Comparison of ENCODE assay signal across 8 cellular contexts in genomic region chr12:93677195-93678064, GRCh38. TPM values are rescaled to one million over a fixed set of nuclear protein-coding genes. Genes with fewer than 3 reads are reported as not detected.
DNase-seq lines count a peak whose midpoint lies in the region; ATAC-seq, FAIRE-seq and TF ChIP-seq lines count a peak whose summit lies in the region.

Gene CRADD (plus strand): TSS chr12:93677375.

- peak; percentile 92 for ATAC-seq in HG03457 (IDR thresholded peaks at IDR 0.05; ENCODE audit: unreplicated experiment)

- H3K27me3 ChIP-seq in BE2C, result no peaks in the 10 kb centered on the region

- no peak for TF ChIP-seq CTCF in BE2C (IDR thresholded peaks at IDR 0.05; ENCODE audit: low read depth, low read length)

- H3K4me3 ChIP-seq in BE2C (ENCODE audit: low read depth, low read length), result peak within 1 kb of the TSS; percentile 81

- DNase-seq in BE2C, result peak; percentile 77
- DNase-seq in GM19239 (ENCODE audit: insufficient read length, low spot score), result peak; percentile 51
- peak; percentile 92 for DNase-seq in NCI-H524 treated with DMSO at 0.1 percent for 48 hours (lab: John Stamatoyannopoulos, UW)
- DNase-seq in activated CD4-positive, alpha-beta T cell treated with anti-CD3 and anti-CD28 coated beads for 48 hours, result peak; percentile 87
- peak; percentile 97 for DNase-seq in kidney tubule cell (ENCODE audit: low spot score)
- DNase-seq in stimulated activated CD4-positive, alpha-beta T cell treated with anti-CD3 and anti-CD28 coated beads, Interleukin-1b, Interleukin-23, amount 100 ng/mL, for 24 hours (ENCODE audit: low read depth in 4 of 4, low spot score in 1 of 4), result peak; percentile 50 to 71 (median 61)

- FAIRE-seq in GM19239 (lab: Jason Lieb, UNC), result peak; percentile 100
- peak; percentile 77 for FAIRE-seq in colon (lab: Jason Lieb, UNC)

- 0 out of 2 replicates have a peak, but pooled peaks cover 2% of the 10 kb centered on the region for H3K4me1 ChIP-seq in BE2C

- no peaks in the 10 kb centered on the region for H3K9me3 ChIP-seq in BE2C

- H3K36me3 ChIP-seq in BE2C, result no peaks in the 10 kb centered on the region

RNA-seq across cellular contexts. Expression of gene CRADD, which starts in this region (rescaled TPM):
- 28.8 TPM for polyA plus RNA-seq in BE2C (2012; ENCODE audit: insufficient read depth, insufficient read length, low read depth)

Comparison
In these comparisons a context has a peak if more than half of its experiments do, and no peak if none do; other contexts are left out.
1. Peak in every context shown above with its lines: DNase-seq, ATAC-seq and H3K4me3 ChIP-seq.